10 cellular contexts compared by ENCODE assay signal in genomic region chr10:112842832-112843360, GRCh38.
DNase-seq lines count a peak whose midpoint lies in the region; ATAC-seq, FAIRE-seq and TF ChIP-seq lines count a peak whose summit lies in the region.
"Had no signal": no experiment of that assay in that cellular context is flagged by ENCODE, and none has a peak within 500 bp of the region (broad histone marks: within the 10 kb centered on the region; RNA-seq: fewer than 3 reads in every experiment).

No MANE protein-coding gene starts in this region.

- H3K9me3 ChIP-seq in tibial nerve, result peaks cover 0 to 34% (median 0%) of the 10 kb centered on the region in 4 donors

- ATAC-seq in GM21576 (IDR thresholded peaks at IDR 0.05; ENCODE audit: unreplicated experiment) (peak; percentile 89), HG03457 (IDR thresholded peaks at IDR 0.05; ENCODE audit: unreplicated experiment) (peak; percentile 96)
- ATAC-seq: activated naive CD4-positive, alpha-beta T cell treated with anti-CD3 and anti-CD28 coated beads, Interleukin-2, amount 50 U/mL, for 72 hours had no signal

- H3K27me3 ChIP-seq in kidney epithelial cell (ENCODE audit: control insufficient read depth, insufficient read depth, low read length) (no peaks in the 10 kb centered on the region), tibial nerve (no peaks in the 10 kb centered on the region)

- H3K36me3 ChIP-seq in kidney epithelial cell (ENCODE audit: control insufficient read depth, insufficient read depth, low read length) (no peaks in the 10 kb centered on the region), tibial nerve (peaks cover 0 to 7% (median 0%) of the 10 kb centered on the region in 3 donors)

- POLR2A ChIA-PET in activated CD4-positive, alpha-beta T cell treated with anti-CD3 and anti-CD28 coated beads, Interleukin-2, amount 10 ng/mL, durations not matched to agents 7 days and 5 days (lab: Charles Lee), result no interaction called here

- no peak for TF ChIP-seq EP300 in tibial nerve (IDR thresholded peaks at IDR 0.05)

- H3K27ac Mint-ChIP-seq in activated CD4-positive, alpha-beta T cell treated with anti-CD3 and anti-CD28 coated beads, Interleukin-2, amount 10 ng/mL, durations not matched to agents 7 days and 5 days, result no peak overlapping the region
- H3K27ac Mint-ChIP-seq: activated naive CD4-positive, alpha-beta T cell treated with anti-CD3 and anti-CD28 coated beads, Interleukin-2, amount 50 U/mL, for 72 hours had no signal

- WGBS in tibial nerve, 2 donors, result 44 to 60% methylated on average over 3 of the region's 3 CpGs

- no peak for TF ChIP-seq CTCF in kidney epithelial cell (IDR thresholded peaks at IDR 0.05; ENCODE audit: insufficient read depth, low read length, poor library complexity, severe bottlenecking)
- TF ChIP-seq CTCF in tibial nerve (IDR thresholded peaks at IDR 0.05), result no peak

- TF ChIP-seq POLR2A in tibial nerve (IDR thresholded peaks at IDR 0.05), result no peak

- H3K4me3 ChIP-seq in kidney epithelial cell (ENCODE audit: low read depth, low read length) (no peak overlapping the region), tibial nerve (no peak overlapping the region)

- no peaks in the 10 kb centered on the region for H3K4me1 Mint-ChIP-seq in activated CD4-positive, alpha-beta T cell treated with anti-CD3 and anti-CD28 coated beads, Interleukin-2, amount 10 ng/mL, durations not matched to agents 7 days and 5 days

- peaks cover 24% of the 10 kb centered on the region for H3K9me3 Mint-ChIP-seq in activated CD4-positive, alpha-beta T cell treated with anti-CD3 and anti-CD28 coated beads, Interleukin-2, amount 10 ng/mL, durations not matched to agents 7 days and 5 days

- CTCF ChIA-PET in activated CD4-positive, alpha-beta T cell treated with anti-CD3 and anti-CD28 coated beads, Interleukin-2, amount 10 ng/mL, durations not matched to agents 7 days and 5 days (lab: Charles Lee), result no interaction called here

- DNase-seq in GM18507 (ENCODE audit: extremely low spot score, insufficient read length, low read depth), result peak; percentile 8
- peak; percentile 4 for DNase-seq in kidney epithelial cell (ENCODE audit: low read depth)
- no peak for DNase-seq in activated CD4-positive, alpha-beta T cell treated with anti-CD3 and anti-CD28 coated beads, Interleukin-2, amount 10 ng/mL, durations not matched to agents 7 days and 5 days
- DNase-seq in substantia nigra (lab: John Stamatoyannopoulos, UW), result no peak
- no peak for DNase-seq in cerebellum (ENCODE audit: low spot score)
- DNase-seq in tibial nerve (ENCODE audit: low spot score in 2 of 2), result no peak
- DNase-seq: NCI-H748 treated with DMSO at 0.1 percent for 48 hours had no signal

- H3K4me1 ChIP-seq in tibial nerve, result no peaks in the 10 kb centered on the region

- H3K27me3 Mint-ChIP-seq in activated CD4-positive, alpha-beta T cell treated with anti-CD3 and anti-CD28 coated beads, Interleukin-2, amount 10 ng/mL, durations not matched to agents 7 days and 5 days, result no peaks in the 10 kb centered on the region

- FAIRE-seq in GM18507 (lab: Jason Lieb, UNC), result peak; percentile 76

- H3K4me3 Mint-ChIP-seq in activated CD4-positive, alpha-beta T cell treated with anti-CD3 and anti-CD28 coated beads, Interleukin-2, amount 10 ng/mL, durations not matched to agents 7 days and 5 days, result no peak overlapping the region

- peaks cover 1% of the 10 kb centered on the region for H3K36me3 Mint-ChIP-seq in activated CD4-positive, alpha-beta T cell treated with anti-CD3 and anti-CD28 coated beads, Interleukin-2, amount 10 ng/mL, durations not matched to agents 7 days and 5 days (ENCODE audit: low read depth)

- H3K27ac ChIP-seq in substantia nigra (ENCODE audit: low read depth, low read length, poor library complexity, severe bottlenecking), result no peak overlapping the region
- no peak overlapping the region for H3K27ac ChIP-seq in tibial nerve

Comparison
In these comparisons a context has a peak if more than half of its experiments do, and no peak if none do; other contexts are left out.
1. DNase-seq: peak in GM18507 (single experiment) and kidney epithelial cell (single experiment); none in activated CD4-positive, alpha-beta T cell treated with anti-CD3 and anti-CD28 coated beads, Interleukin-2, amount 10 ng/mL, durations not matched to agents 7 days and 5 days (single experiment), substantia nigra (0 of 49), cerebellum (single experiment) and tibial nerve (0 of 2).